In genomic region chr12:13182881-13183280, GRCh38 we compare ENCODE assay signal across 1 cellular context.
TF ChIP-seq lines count a peak whose summit lies in the region.

No MANE protein-coding gene starts in this region.

TF ChIP-seq in IMR-90, 13 proteins besides CTCF, POLR2A, EP300 and RAD21 (continued from another document):
- TF ChIP-seq BHLHE40 (IDR thresholded peaks at IDR 0.05; ENCODE audit: low read depth, low read length) (no peak), RFX5 (IDR thresholded peaks at IDR 0.05; ENCODE audit: low read depth, low read length) (no peak), CEBPB (IDR thresholded peaks at IDR 0.05; ENCODE audit: low read depth, low read length) (no peak), CHD1 (IDR thresholded peaks at IDR 0.05; ENCODE audit: low read depth, low read length) (no peak)
